In genomic region chr9:76374702-76375543, GRCh38 we compare ENCODE assay signal across 9 cellular contexts. TPM values are rescaled to one million over a fixed set of nuclear protein-coding genes. Genes with fewer than 3 reads are reported as not detected.
DNase-seq lines count a peak whose midpoint lies in the region; ATAC-seq and TF ChIP-seq lines count a peak whose summit lies in the region.
"Had no signal": no experiment of that assay in that cellular context is flagged by ENCODE, and none has a peak within 500 bp of the region (broad histone marks: within the 10 kb centered on the region; RNA-seq: fewer than 3 reads in every experiment).

No MANE protein-coding gene starts in this region.

- H3K4me1 ChIP-seq in upper lobe of right lung, result peaks cover 17% of the 10 kb centered on the region

- intact Hi-C loops in upper lobe of right lung (cut with DNase I), result no loop called here

- H3K9me3 ChIP-seq in upper lobe of right lung, result no peaks in the 10 kb centered on the region

- H3K36me3 ChIP-seq in kidney epithelial cell (ENCODE audit: control insufficient read depth, insufficient read depth, low read length) (no peaks in the 10 kb centered on the region), upper lobe of right lung (no peaks in the 10 kb centered on the region)

- DNase-seq in NCI-H2196 (lab: John Stamatoyannopoulos, UW; ENCODE audit: unreplicated experiment), result peak; percentile 33
- no peak for DNase-seq in NCI-H2196 treated with DMSO at 0.1 percent for 48 hours (lab: John Stamatoyannopoulos, UW; ENCODE audit: unreplicated experiment)
- DNase-seq in astrocyte of the hippocampus (ENCODE audit: low read depth, low spot score), result peak; percentile 86
- DNase-seq in kidney epithelial cell (ENCODE audit: low read depth), result peak; percentile 88
- DNase-seq in upper lobe of right lung, result peak; percentile 72
- no peak for DNase-seq in mesenteric fat pad (ENCODE audit: low spot score)
- DNase-seq: naive B cell had no signal

- H3K4me3 ChIP-seq in kidney epithelial cell (ENCODE audit: low read depth, low read length) (no peak overlapping the region), upper lobe of right lung (no peak overlapping the region)

- TF ChIP-seq CTCF in kidney epithelial cell (IDR thresholded peaks at IDR 0.05; ENCODE audit: insufficient read depth, low read length, poor library complexity, severe bottlenecking) (no peak), upper lobe of right lung (IDR thresholded peaks at IDR 0.05) (no peak)

- H3K27ac ChIP-seq in upper lobe of right lung, result no peak overlapping the region

- peak; percentile 87 for ATAC-seq in upper lobe of right lung
- no peak for ATAC-seq in GM21723 (IDR thresholded peaks at IDR 0.05; ENCODE audit: unreplicated experiment)
- ATAC-seq in GM18868 (IDR thresholded peaks at IDR 0.05; ENCODE audit: unreplicated experiment), result no peak

- H3K27me3 ChIP-seq in kidney epithelial cell (ENCODE audit: control insufficient read depth, insufficient read depth, low read length) (no peaks in the 10 kb centered on the region), upper lobe of right lung (no peaks in the 10 kb centered on the region)

RNA-seq across cellular contexts. Expression of gene RFK, which starts 19.3 kb away (rescaled TPM):
- total RNA-seq in kidney epithelial cell (38.0 and 49.2 TPM in 2 replicates), upper lobe of right lung (19.4 TPM), mesenteric fat pad (17.3 TPM)

Comparison
In these comparisons a context has a peak if more than half of its experiments do, and no peak if none do; other contexts are left out.
1. DNase-seq: peak in NCI-H2196 (single experiment), astrocyte of the hippocampus (single experiment), kidney epithelial cell (single experiment) and upper lobe of right lung (single experiment); none in NCI-H2196 treated with DMSO at 0.1 percent for 48 hours (single experiment) and mesenteric fat pad (single experiment).